ENCODE assay signal across 23 cellular contexts in genomic region chr5:165108809-165109208, GRCh38.
DNase-seq lines count a peak whose midpoint lies in the region; ATAC-seq, FAIRE-seq and TF ChIP-seq lines count a peak whose summit lies in the region.
"Had no signal": no experiment of that assay in that cellular context is flagged by ENCODE, and none has a peak within 500 bp of the region (broad histone marks: within the 10 kb centered on the region; RNA-seq: fewer than 3 reads in every experiment).

No MANE protein-coding gene starts in this region.

- H3K4me1 Mint-ChIP-seq in GM23338: no peaks in the 10 kb centered on the region
- H3K4me1 Mint-ChIP-seq: CD8-positive, alpha-beta memory T cell had no signal

- H3K27me3 Mint-ChIP-seq in GM23338 (ENCODE audit: insufficient read depth, low read depth, poor library complexity): peaks cover 2% of the 10 kb centered on the region
- H3K27me3 Mint-ChIP-seq: CD4-positive, alpha-beta T cell; CD8-positive, alpha-beta memory T cell had no signal

- POLR2A ChIA-PET in GM12878 (lab: Charles Lee): no interaction called here

- no peaks in the 10 kb centered on the region for H3K36me3 ChIP-seq in GM23338 (ENCODE audit: insufficient read depth)
- H3K36me3 ChIP-seq in MM.1S (replicated peaks; ENCODE audit: insufficient read depth, low read length): no peaks in the 10 kb centered on the region
- no peaks in the 10 kb centered on the region for H3K36me3 ChIP-seq in GM12878 (ENCODE audit: control insufficient read depth in 2 of 2, insufficient read depth in 2 of 2, low read length in 1 of 2)
- H3K36me3 ChIP-seq in transverse colon: no peaks in the 10 kb centered on the region
- H3K36me3 ChIP-seq: BE2C; BLaER1 treated with 17β-estradiol and CSF1 and Interleukin-3, amounts not matched to agents 10 nM and 100 nM had no signal

- H3K4me2 ChIP-seq in GM23338 (no peak overlapping the region), MM.1S (ENCODE audit: low read depth, low read length) (peak overlapping the region; percentile 28; the same call in 1 of the 2 replicates), GM12878 (ENCODE audit: control insufficient read depth, insufficient read depth) (no peak overlapping the region)

- H3K9ac ChIP-seq in MM.1S (ENCODE audit: low read length) (no peak overlapping the region), GM12878 (ENCODE audit: control insufficient read depth, insufficient read depth, low read length) (no peak overlapping the region)
- H3K9ac ChIP-seq: BLaER1 treated with 17β-estradiol and CSF1 and Interleukin-3, amounts not matched to agents 10 nM and 100 nM had no signal

- no peaks in the 10 kb centered on the region for H3K4me1 ChIP-seq in GM23338 (ENCODE audit: insufficient read depth)
- no peaks in the 10 kb centered on the region for H3K4me1 ChIP-seq in MM.1S (ENCODE audit: low read length)
- no peaks in the 10 kb centered on the region for H3K4me1 ChIP-seq in GM12878 (ENCODE audit: control insufficient read depth, insufficient read depth, low read length)
- no peaks in the 10 kb centered on the region for H3K4me1 ChIP-seq in transverse colon
- H3K4me1 ChIP-seq: BE2C had no signal

- WGBS in GM12878 (ENCODE audit: insufficient coverage, insufficient replicate concordance, low lambda C conversion rate, missing lambda C conversion rate): 17% methylated on average over 3 of the region's 3 CpGs
- WGBS in transverse colon (ENCODE audit: low coverage in 1 of 2), 2 donors: 50 to 58% methylated on average over 3 of the region's 3 CpGs

- H3K27me3 ChIP-seq in GM23338 (ENCODE audit: insufficient read depth) (no peaks in the 10 kb centered on the region), MM.1S (replicated peaks; ENCODE audit: insufficient read depth, low read length) (no peaks in the 10 kb centered on the region), GM12878 (replicated peaks in 1 of 2; ENCODE audit: control insufficient read depth in 2 of 2, insufficient read depth in 2 of 2, low read length in 1 of 2) (no peaks in the 10 kb centered on the region), transverse colon (no peaks in the 10 kb centered on the region)
- H3K27me3 ChIP-seq: BE2C; BLaER1 treated with 17β-estradiol and CSF1 and Interleukin-3, amounts not matched to agents 10 nM and 100 nM had no signal

- H3K4me3 Mint-ChIP-seq in GM23338: no peak overlapping the region
- H3K4me3 Mint-ChIP-seq: CD14-positive monocyte; CD4-positive, alpha-beta T cell; CD8-positive, alpha-beta memory T cell; H9 had no signal

- RAD21 ChIA-PET in GM12878 (lab: Charles Lee; ENCODE audit: unreplicated experiment): no interaction called here

- no peaks in the 10 kb centered on the region for H3K79me2 ChIP-seq in GM23338 (replicated peaks; ENCODE audit: insufficient read depth)
- no peaks in the 10 kb centered on the region for H3K79me2 ChIP-seq in MM.1S (ENCODE audit: low read length)
- no peaks in the 10 kb centered on the region for H3K79me2 ChIP-seq in GM12878 (ENCODE audit: control insufficient read depth, insufficient read depth, low read length)

- no peaks in the 10 kb centered on the region for H3K9me2 ChIP-seq in GM23338 (ENCODE audit: insufficient read depth)
- no peaks in the 10 kb centered on the region for H3K9me2 ChIP-seq in MM.1S (replicated peaks; ENCODE audit: insufficient read depth, low read length)

- DNase-seq in GM23338 (ENCODE audit: low spot score): no peak
- DNase-seq in MM.1S: peak; percentile 54
- DNase-seq in GM12878 (ENCODE audit: low read depth, low spot score): no peak
- DNase-seq in transverse colon: no peak
- no peak for DNase-seq in activated CD4-positive, CD25-positive, alpha-beta regulatory T cell (lab: John Stamatoyannopoulos, UW)
- DNase-seq: ACHN; AML-193; BE2C; CD4-positive, alpha-beta T cell; CD8-positive, alpha-beta memory T cell; DMS 273 treated with DMSO at 0.1 percent for 48 hours; DMS79; EL; GDM1; H9 had no signal

- BruUV-seq in GM12878 (replicated peaks; lab: Mats Ljungman, UMichigan): no TSS peak

- H4K20me1 ChIP-seq in GM23338 (replicated peaks; ENCODE audit: insufficient read depth) (no peaks in the 10 kb centered on the region), MM.1S (ENCODE audit: insufficient read depth, low read length) (no peaks in the 10 kb centered on the region), GM12878 (ENCODE audit: control insufficient read depth, insufficient read depth) (no peaks in the 10 kb centered on the region)
- H4K20me1 ChIP-seq: BLaER1 treated with 17β-estradiol and CSF1 and Interleukin-3, amounts not matched to agents 10 nM and 100 nM had no signal

- TF ChIP-seq EP300 in GM12878 (IDR thresholded peaks at IDR 0.05; ENCODE audit: borderline replicate concordance in 1 of 2, control insufficient read depth in 1 of 2, low read depth in 2 of 2, low read length in 2 of 2): no peak
- TF ChIP-seq EP300 in transverse colon (IDR thresholded peaks at IDR 0.05; ENCODE audit: low read depth): no peak

- SMC1A ChIA-PET in GM12878 (lab: Charles Lee; ENCODE audit: uncharacterized antibody, unreplicated experiment): interaction anchor here (0.6 to 1.4 kb wide), 4 partner anchors 22 to 72 kb away, joined by 3 to 4 read pairs (median 4); no protein-coding TSS in a partner anchor

- H3K27ac ChIP-seq in GM23338 (ENCODE audit: low read depth): no peak overlapping the region
- H3K27ac ChIP-seq in MM.1S (ENCODE audit: low read length): no peak overlapping the region
- no peak overlapping the region for H3K27ac ChIP-seq in GM12878 (ENCODE audit: control insufficient read depth, insufficient read depth)
- H3K27ac ChIP-seq in transverse colon: no peak overlapping the region
- H3K27ac ChIP-seq: BLaER1 treated with 17β-estradiol and CSF1 and Interleukin-3, amounts not matched to agents 10 nM and 100 nM had no signal

- no peak for ATAC-seq in GM23338
- ATAC-seq in GM12878: peak; percentile 71
- ATAC-seq in HG02981 (IDR thresholded peaks at IDR 0.05; ENCODE audit: unreplicated experiment): no peak
- ATAC-seq: HCT116 had no signal

- no peaks in the 10 kb centered on the region; the same call in 2 of the 3 replicates for H3K36me3 Mint-ChIP-seq in GM23338 (ENCODE audit: low read depth)
- H3K36me3 Mint-ChIP-seq: CD14-positive monocyte; CD8-positive, alpha-beta memory T cell had no signal

- H3F3A ChIP-seq in GM23338 (replicated peaks; ENCODE audit: low read depth): no peaks in the 10 kb centered on the region
- H3F3A ChIP-seq in MM.1S (ENCODE audit: insufficient read depth, low read length): no peaks in the 10 kb centered on the region

- no peak for TF ChIP-seq RAD21 in GM12878 (IDR thresholded peaks at IDR 0.05; ENCODE audit: insufficient read depth, low read depth, low read length)

- H3K4me3 ChIP-seq in GM23338 (no peak overlapping the region), MM.1S (ENCODE audit: low read length) (0 out of 2 replicates have a peak overlapping the region, but pooled peaks have one; percentile 9), GM12878 (no peak overlapping the region), transverse colon (no peak overlapping the region)
- H3K4me3 ChIP-seq: BLaER1 treated with 17β-estradiol and CSF1 and Interleukin-3, amounts not matched to agents 10 nM and 100 nM had no signal

- H3K9me3 ChIP-seq in MM.1S (replicated peaks; ENCODE audit: insufficient read depth, low read length) (no peaks in the 10 kb centered on the region), GM12878 (replicated peaks; ENCODE audit: control insufficient read depth, insufficient read depth, low read length) (no peaks in the 10 kb centered on the region), transverse colon (no peaks in the 10 kb centered on the region)
- H3K9me3 ChIP-seq: BE2C; BLaER1 treated with 17β-estradiol and CSF1 and Interleukin-3, amounts not matched to agents 10 nM and 100 nM had no signal

- TF ChIP-seq POLR2A in GM12878 (IDR thresholded peaks at IDR 0.05; ENCODE audit: low read depth, low read length): no peak
- no peak for TF ChIP-seq POLR2A in transverse colon (IDR thresholded peaks at IDR 0.05)

- TF ChIP-seq CTCF in GM23338 (conservative IDR thresholded peaks at IDR 0.05; ENCODE audit: low read depth in 2 of 2) (no peak), MM.1S (IDR thresholded peaks at IDR 0.05; ENCODE audit: low read length) (no peak), GM12878 (IDR thresholded peaks at IDR 0.05 in 2 of 3, conservative IDR thresholded peaks at IDR 0.05 in 1 of 3; ENCODE audit: control insufficient read depth in 2 of 3, extremely low read depth in 1 of 3, insufficient read depth in 1 of 3, low read depth in 3 of 3, low read length in 3 of 3) (no peak), transverse colon (IDR thresholded peaks at IDR 0.05) (no peak)

- peak overlapping the region; percentile 65; the same call in 1 of the 2 replicates for H3K27ac Mint-ChIP-seq in GM23338
- H3K27ac Mint-ChIP-seq: CD4-positive, alpha-beta T cell; CD8-positive, alpha-beta memory T cell; H9 had no signal

- H2AFZ ChIP-seq in GM23338 (no peak overlapping the region), MM.1S (ENCODE audit: low read length) (peak overlapping the region; percentile 53), GM12878 (ENCODE audit: control insufficient read depth, low read depth, low read length) (no peak overlapping the region)

- no peak for FAIRE-seq in GM12878 (lab: Jason Lieb, UNC)
- FAIRE-seq: A204.1, D721Med, GM12891, GM18507 had no signal

- H3K9me3 Mint-ChIP-seq in GM23338: no peaks in the 10 kb centered on the region
- H3K9me3 Mint-ChIP-seq: CD4-positive, alpha-beta T cell; H9 had no signal

- intact Hi-C loops in GM12878 (cut with micrococcal nuclease; ENCODE audit: unreplicated experiment): no loop called here
- intact Hi-C loops in transverse colon (cut with DNase I; ENCODE audit: low total_unique reads): no loop called here

- in situ Hi-C loops in GM12878 (cut with MboI) (no loop called here), transverse colon (cut with MboI; ENCODE audit: low pct_ligation_motif_present in 1 of 4, low pct_unique_long_range_greater_than_20kb in 1 of 4, low sequenced_read_pairs in 3 of 4) (no loop called here)

- CTCF ChIA-PET in GM12878 (lab: Yijun Ruan, JAX): no interaction called here

TF ChIP-seq in GM23338, 12 proteins besides CTCF, POLR2A, EP300 and RAD21 (continues in another document):
- TF ChIP-seq POLR2AphosphoS5 (IDR thresholded peaks at IDR 0.05; ENCODE audit: low read depth) (no peak), EZH2 (IDR thresholded peaks at IDR 0.05; ENCODE audit: low read depth, unreplicated experiment) (no peak)
